8 cellular contexts compared by ENCODE assay signal in genomic region chr3:170909129-170909903, GRCh38. TPM values are rescaled to one million over a fixed set of nuclear protein-coding genes. Genes with fewer than 3 reads are reported as not detected.
A peak's percentile ranks its signal among the peaks of the same experiment; 100 is the strongest.
DNase-seq lines count a peak whose midpoint lies in the region; ATAC-seq, FAIRE-seq and TF ChIP-seq lines count a peak whose summit lies in the region.

No MANE protein-coding gene starts in this region.

- no peaks in the 10 kb centered on the region for H4K20me1 ChIP-seq in GM12878 (ENCODE audit: control insufficient read depth, insufficient read depth)

- TF ChIP-seq RAD21 in A549 (conservative IDR thresholded peaks at IDR 0.05 in 1 of 2, IDR thresholded peaks at IDR 0.05 in 1 of 2) (no peak), GM12878 (IDR thresholded peaks at IDR 0.05; ENCODE audit: insufficient read depth, low read depth, low read length) (no peak)

- TF ChIP-seq POLR2A in A549 (IDR thresholded peaks at IDR 0.05; ENCODE audit: low read length): no peak
- TF ChIP-seq POLR2A in GM12878 (IDR thresholded peaks at IDR 0.05; ENCODE audit: low read depth, low read length): no peak

- POLR2A ChIA-PET in A549 (lab: Yijun Ruan, JAX) (interaction anchor here (0.6 to 3.0 kb wide), 2 partner anchors 40 to 373 kb away, joined by 7 to 24 read pairs; partner anchors contain the start of gene RPL22L1), GM12878 (lab: Charles Lee) (no interaction called here)

- H3K4me1 ChIP-seq in A549: peaks cover 14% of the 10 kb centered on the region
- H3K4me1 ChIP-seq in GM12878 (ENCODE audit: control insufficient read depth, insufficient read depth, low read length): no peaks in the 10 kb centered on the region; the same call in 1 of the 2 replicates

- H3K9me3 ChIP-seq in A549 (peaks cover 10% of the 10 kb centered on the region; the same call in 2 of the 3 replicates), GM12878 (replicated peaks; ENCODE audit: control insufficient read depth, insufficient read depth, low read length) (peaks cover 8% of the 10 kb centered on the region)

- H3K27ac ChIP-seq in A549 (peak overlapping the region; percentile 53 to 92), GM12878 (ENCODE audit: control insufficient read depth, insufficient read depth) (no peak overlapping the region)

- SMC1A ChIA-PET in GM12878 (lab: Charles Lee; ENCODE audit: uncharacterized antibody, unreplicated experiment): no interaction called here

- RAD21 ChIA-PET in GM12878 (lab: Charles Lee; ENCODE audit: unreplicated experiment): no interaction called here

- H3K4me2 ChIP-seq in A549 (peak overlapping the region; percentile 87), GM12878 (ENCODE audit: control insufficient read depth, insufficient read depth) (no peak overlapping the region; the same call in 1 of the 2 replicates)

- H3K4me3 ChIP-seq in A549: peak overlapping the region; percentile 70; the same call in 2 of the 3 replicates
- no peak overlapping the region for H3K4me3 ChIP-seq in GM12878

- ATAC-seq in A549 (peak; percentile 33 to 39), GM12878 (no peak), HG02970 (IDR thresholded peaks at IDR 0.05; ENCODE audit: low FRiP score, unreplicated experiment) (no peak), GM21786 (IDR thresholded peaks at IDR 0.05; ENCODE audit: unreplicated experiment) (no peak)

- H3K79me2 ChIP-seq in GM12878 (ENCODE audit: control insufficient read depth, insufficient read depth, low read length): no peaks in the 10 kb centered on the region

- no TSS peak for BruUV-seq in GM12878 (replicated peaks; lab: Mats Ljungman, UMichigan)

- peak overlapping the region; percentile 66; the same call in 1 of the 2 replicates for H2AFZ ChIP-seq in GM12878 (ENCODE audit: control insufficient read depth, low read depth, low read length)

- WGBS in A549 (ENCODE audit: missing lambda C conversion rate): 77% methylated on average over 13 of the region's 17 CpGs
- WGBS in GM12878 (ENCODE audit: insufficient coverage, insufficient replicate concordance, low lambda C conversion rate, missing lambda C conversion rate): 88% methylated on average over 17 of the region's 17 CpGs

- FAIRE-seq in A549 (lab: Jason Lieb, UNC): no peak
- FAIRE-seq in GM12878 (lab: Jason Lieb, UNC): no peak

- DNase-seq in A549 (ENCODE audit: low read depth in 1 of 2, low spot score in 1 of 2) (peak; percentile 31 to 66), HK-2 (ENCODE audit: unreplicated experiment) (peak; percentile 9), GM12878 (ENCODE audit: low read depth, low spot score) (no peak), lung microvascular endothelial cell (ENCODE audit: low read depth in 2 of 2) (peak; percentile 24 to 30), KG1 (lab: John Stamatoyannopoulos, UW) (no peak), NCI-H1417 treated with DMSO at 0.1 percent for 48 hours (lab: John Stamatoyannopoulos, UW) (no peak)

- 0 out of 5 replicates have a peak, but pooled peaks of 1 of the 2 experiments have one; percentile 17 for TF ChIP-seq EP300 in A549 (IDR thresholded peaks at IDR 0.05)
- TF ChIP-seq EP300 in GM12878 (IDR thresholded peaks at IDR 0.05; ENCODE audit: borderline replicate concordance in 1 of 2, control insufficient read depth in 1 of 2, low read depth in 2 of 2, low read length in 2 of 2): no peak

- in situ Hi-C loops in GM12878 (cut with MboI): no loop called here

- intact Hi-C loops in GM12878 (cut with micrococcal nuclease; ENCODE audit: unreplicated experiment): loop anchor here (5.0 kb wide), 1 partner anchor 37 kb away; the partner anchor contains the start of gene RPL22L1

- 0 out of 4 replicates have a peak, but pooled peaks cover 0 to 3% of the 10 kb centered on the region in 2 experiments for H3K27me3 ChIP-seq in GM12878 (replicated peaks in 1 of 2; ENCODE audit: control insufficient read depth in 2 of 2, insufficient read depth in 2 of 2, low read length in 1 of 2)

- CTCF ChIA-PET in A549 (lab: Yijun Ruan, JAX): interaction anchor here (1.4 kb wide), 1 partner anchor 52 kb away, joined by 4 read pairs; no protein-coding TSS in a partner anchor
- CTCF ChIA-PET in GM12878 (lab: Yijun Ruan, JAX): no interaction called here

- TF ChIP-seq CTCF in A549 (IDR thresholded peaks at IDR 0.05) (no peak), GM12878 (IDR thresholded peaks at IDR 0.05 in 2 of 3, conservative IDR thresholded peaks at IDR 0.05 in 1 of 3; ENCODE audit: control insufficient read depth in 2 of 3, extremely low read depth in 1 of 3, insufficient read depth in 1 of 3, low read depth in 3 of 3, low read length in 3 of 3) (no peak)

- no peak overlapping the region for H3K9ac ChIP-seq in GM12878 (ENCODE audit: control insufficient read depth, insufficient read depth, low read length)

- no peaks in the 10 kb centered on the region for H3K36me3 ChIP-seq in GM12878 (ENCODE audit: control insufficient read depth in 2 of 2, insufficient read depth in 2 of 2, low read length in 1 of 2)

TF ChIP-seq in A549, 52 proteins besides CTCF, POLR2A, EP300 and RAD21 (continues in another document):
- TF ChIP-seq USF2 (IDR thresholded peaks at IDR 0.05) (no peak), TP53 (CRISPR knock-in tag; IDR thresholded peaks at IDR 0.05) (no peak), MAFK (IDR thresholded peaks at IDR 0.05; ENCODE audit: partially characterized antibody) (peak; percentile 60)

TF ChIP-seq in GM12878, 131 proteins besides CTCF, POLR2A, EP300 and RAD21 (continues in another document):
- TF ChIP-seq SIN3A (IDR thresholded peaks at IDR 0.05; ENCODE audit: low read depth, low read length) (no peak), NR2C2 (IDR thresholded peaks at IDR 0.05; ENCODE audit: borderline replicate concordance, control insufficient read depth, insufficient read length, low read depth) (no peak), MTA2 (IDR thresholded peaks at IDR 0.05; ENCODE audit: low read depth) (no peak), ZNF207 (IDR thresholded peaks at IDR 0.05; ENCODE audit: borderline replicate concordance) (no peak), POU2F2 (IDR thresholded peaks at IDR 0.05; ENCODE audit: borderline replicate concordance, low read depth, low read length) (no peak), MTA3 (IDR thresholded peaks at IDR 0.05; ENCODE audit: borderline replicate concordance, low read length) (no peak), ZNF384 (IDR thresholded peaks at IDR 0.05; ENCODE audit: borderline replicate concordance, low read depth, low read length) (no peak)

RNA-seq across cellular contexts. Expression of gene EIF5A2, which starts 0.9 kb away (rescaled TPM):
- polyA plus RNA-seq in A549 (2011; rRNA removed) (11.7 and 15.2 TPM in 2 replicates), A549 (2017; fragmentation: RNase III; extraction: RNeasy Plus Mini Kit Qiagen cat#74134 plus additional on column Dnase treatment) (7.6 to 10.8 TPM (median 7.9 TPM) in 3 replicates), GM12878 (2011; rRNA removed) (1.8 and 3.6 TPM in 2 replicates), GM12878 (2014; fragmentation: Illumina TruSeq; extraction: Trizol) (2.6 and 6.3 TPM in 2 replicates), GM12878 (2014; fragmentation: Nextera tagmentation; extraction: Ambion mirVana) (1 to 10 TPM; 2.2 to 2.8 TPM), GM12878 (2014; rRNA removed) (0.42 and 1.5 TPM in 2 replicates), GM12878 (2016; fragmentation: Nextera tagmentation; extraction: Ambion mirVana) (1 to 10 TPM; 2.2 to 3.0 TPM)
- 2.7 and 3.4 TPM in 2 replicates for polyA plus RNA-seq in A549 (2012; cell fraction: cytosol; rRNA removed)
- 2.5 and 3.1 TPM in 2 replicates for polyA plus RNA-seq in A549 (2012; cell fraction: nucleus; rRNA removed)
- polyA minus RNA-seq in A549 (2011; rRNA and poly(A)+ RNA removed): 5.1 and 7.4 TPM in 2 replicates
- total RNA-seq in GM12878 (2013; cell fraction: nucleolus; rRNA removed): 0.07 TPM in 1 of 2 replicates, not detected in the other
- total RNA-seq in GM12878 (2014; rRNA removed) (0.44 and 1.4 TPM in 2 replicates), GM12878 (2014; rRNA removed; fragmentation: Illumina TruSeq; extraction: Trizol) (0.76 and 1.3 TPM in 2 replicates), GM12878 (2021) (1.4 and 2.5 TPM in 2 replicates), lung microvascular endothelial cell (4.1 and 4.6 TPM in 2 replicates)
- 0.29 TPM for polyA plus RNA-seq in GM12878 (2011; ENCODE audit: low read depth)
- 1.1 and 1.4 TPM in 2 replicates for polyA plus RNA-seq in GM12878 (2011; cell fraction: cytosol; rRNA removed)
- polyA plus RNA-seq in GM12878 (2011; cell fraction: nucleus; rRNA removed): 0.27 and 1.2 TPM in 2 replicates
- 0.53 and 0.67 TPM in 2 replicates for polyA plus RNA-seq in GM12878 (2012)
- 1.4 and 2.9 TPM in 2 replicates for polyA minus RNA-seq in GM12878 (2011; rRNA and poly(A)+ RNA removed)
- 0.80 and 0.94 TPM in 2 replicates for polyA minus RNA-seq in GM12878 (2011; cell fraction: cytosol; rRNA and poly(A)+ RNA removed)
- polyA minus RNA-seq in GM12878 (2011; cell fraction: nucleus; rRNA and poly(A)+ RNA removed): 0.24 and 0.77 TPM in 2 replicates

RNA-seq across cellular contexts. Expression of gene RPL22L1, which starts 39.3 kb away (rescaled TPM):
- 191 and 258 TPM in 2 replicates for polyA plus RNA-seq in A549 (2011; rRNA removed)
- 75.5 and 91.7 TPM in 2 replicates for polyA plus RNA-seq in A549 (2012; cell fraction: cytosol; rRNA removed)
- polyA plus RNA-seq in A549 (2012; cell fraction: nucleus; rRNA removed): 25.4 and 39.9 TPM in 2 replicates
- polyA plus RNA-seq in A549 (2017; fragmentation: RNase III; extraction: RNeasy Plus Mini Kit Qiagen cat#74134 plus additional on column Dnase treatment): 307 to 387 TPM (median 309 TPM) in 3 replicates
- polyA minus RNA-seq in A549 (2011; rRNA and poly(A)+ RNA removed): 4.8 and 5.5 TPM in 2 replicates
- total RNA-seq in GM12878 (2013; cell fraction: nucleolus; rRNA removed): 21.3 and 23.3 TPM in 2 replicates
- 203 and 260 TPM in 2 replicates for total RNA-seq in GM12878 (2014; rRNA removed)
- 682 and 706 TPM in 2 replicates for total RNA-seq in GM12878 (2014; rRNA removed; fragmentation: Illumina TruSeq; extraction: Trizol)
- total RNA-seq in GM12878 (2021): 318 and 357 TPM in 2 replicates
- 478 TPM for polyA plus RNA-seq in GM12878 (2011; ENCODE audit: low read depth)
- 262 and 457 TPM in 2 replicates for polyA plus RNA-seq in GM12878 (2011; rRNA removed)
- polyA plus RNA-seq in GM12878 (2011; cell fraction: cytosol; rRNA removed): 72.9 and 90.7 TPM in 2 replicates
- polyA plus RNA-seq in GM12878 (2011; cell fraction: nucleus; rRNA removed): 74.5 and 79.3 TPM in 2 replicates
- polyA plus RNA-seq in GM12878 (2012): 326 and 432 TPM in 2 replicates
- polyA plus RNA-seq in GM12878 (2014; fragmentation: Illumina TruSeq; extraction: Trizol): 643 and 1,057 TPM in 2 replicates
- polyA plus RNA-seq in GM12878 (2014; fragmentation: Nextera tagmentation; extraction: Ambion mirVana): 100 to 1,000 TPM; 690 to 803 TPM
- 292 and 412 TPM in 2 replicates for polyA plus RNA-seq in GM12878 (2014; rRNA removed)
- 100 to 1,000 TPM; 387 to 432 TPM for polyA plus RNA-seq in GM12878 (2016; fragmentation: Nextera tagmentation; extraction: Ambion mirVana)
- 10.0 and 12.3 TPM in 2 replicates for polyA minus RNA-seq in GM12878 (2011; rRNA and poly(A)+ RNA removed)
- polyA minus RNA-seq in GM12878 (2011; cell fraction: cytosol; rRNA and poly(A)+ RNA removed): 10.5 and 11.5 TPM in 2 replicates
- 9.1 and 13.0 TPM in 2 replicates for polyA minus RNA-seq in GM12878 (2011; cell fraction: nucleus; rRNA and poly(A)+ RNA removed)
- total RNA-seq in lung microvascular endothelial cell: 11.9 and 36.4 TPM in 2 replicates

Comparison
In these comparisons a context has a peak if more than half of its experiments do, and no peak if none do; other contexts are left out.
1. ATAC-seq: peak in A549 (2 of 2); none in GM12878 (single experiment), HG02970 (single experiment) and GM21786 (single experiment).
2. DNase-seq: peak in A549 (2 of 2), HK-2 (single experiment) and lung microvascular endothelial cell (2 of 2); none in GM12878 (single experiment), KG1 (single experiment) and NCI-H1417 treated with DMSO at 0.1 percent for 48 hours (single experiment).
3. Of the 24 proteins assayed by ChIP-seq in both GM12878 and A549: peak only in GM12878: none; only in A549: CEBPB and JUNB; in both: none; in neither: 21; mixed calls (peak in some experiments, not most) for 1.